In the genomic region with DNA sequence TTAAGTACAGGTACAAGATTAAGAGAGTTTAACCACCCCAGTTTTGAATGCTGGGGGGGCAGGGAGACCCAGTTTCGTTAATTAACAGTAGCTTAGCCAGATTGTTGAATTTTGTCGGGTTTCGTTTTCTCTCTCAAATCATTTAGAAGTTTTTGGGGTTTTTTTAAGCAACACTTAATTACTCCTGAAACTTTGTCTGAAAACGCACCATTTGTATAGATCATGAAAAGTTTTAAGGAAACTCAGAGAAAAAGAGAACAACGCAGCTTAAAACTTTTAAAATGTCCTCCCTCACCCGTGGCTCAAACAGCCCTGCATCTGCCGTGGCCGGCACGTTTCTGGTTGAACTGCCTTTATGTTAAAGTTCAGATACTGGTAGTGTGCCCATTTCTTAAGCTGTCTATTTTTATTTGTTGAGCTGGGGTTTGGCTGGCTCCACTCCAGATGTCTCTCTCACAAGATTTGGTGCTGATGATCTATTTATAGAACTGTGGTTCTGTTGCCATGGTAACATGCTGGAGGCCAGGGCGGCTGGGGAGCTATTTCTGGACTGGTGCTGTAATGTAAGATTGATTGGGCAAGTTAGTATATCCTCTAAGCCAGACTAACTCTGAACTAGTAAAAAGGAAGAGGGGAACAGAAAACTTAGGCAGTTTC, we compare ENCODE assay signal across 8 cellular contexts. TPM values are rescaled to one million over a fixed set of nuclear protein-coding genes. Genes with fewer than 3 reads are reported as not detected.
DNase-seq lines count a peak whose midpoint lies in the region; ATAC-seq and TF ChIP-seq lines count a peak whose summit lies in the region.

No MANE protein-coding gene starts in this region.

- intact Hi-C loops in Calu3 (cut with micrococcal nuclease; ENCODE audit: unreplicated experiment), result loop anchor here (5.0 kb wide), 2 partner anchors 35 to 80 kb away; no protein-coding TSS in a partner anchor
- intact Hi-C loops in tibial artery (cut with DNase I; ENCODE audit: low total_unique reads), result no loop called here

- peaks cover 57 to 70% (median 66%) of the 10 kb centered on the region in 3 donors for H3K36me3 ChIP-seq in tibial artery

- H3K4me1 Mint-ChIP-seq in Calu3 (ENCODE audit: low read depth, unreplicated experiment), result peaks cover 17% of the 10 kb centered on the region
- H3K4me1 Mint-ChIP-seq in natural killer cell treated with Interleukin-12 subunit alpha and Interleukin-12 subunit beta and Interleukin-15 and Interleukin-18, amount 100 ng/mL, for 72 hours (ENCODE audit: low read depth in 2 of 2), result peaks cover 48 to 49% of the 10 kb centered on the region in 2 donors

- no TSS peak for BruUV-seq in Calu3 (replicated peaks; lab: Mats Ljungman, UMichigan)

- peaks cover 5 to 59% (median 30%) of the 10 kb centered on the region in 4 donors for H3K4me1 ChIP-seq in tibial artery

- H3K27me3 ChIP-seq in tibial artery, result no peaks in the 10 kb centered on the region

- TF ChIP-seq CTCF in Calu3 (IDR thresholded peaks at IDR 0.05; ENCODE audit: unreplicated experiment) (no peak), tibial artery (IDR thresholded peaks at IDR 0.05) (no peak)

- peak overlapping the region; percentile 58 for H3K27ac Mint-ChIP-seq in Calu3 (ENCODE audit: unreplicated experiment)
- peak overlapping the region; percentile 92 to 99 for H3K27ac Mint-ChIP-seq in natural killer cell treated with Interleukin-12 subunit alpha and Interleukin-12 subunit beta and Interleukin-15 and Interleukin-18, amount 100 ng/mL, for 72 hours

- peak overlapping the region; percentile 80 to 84 for H3K27ac ChIP-seq in tibial artery

- H3K4me3 ChIP-seq in tibial artery, result peak overlapping the region; percentile 20 to 33

- no peaks in the 10 kb centered on the region for H3K9me3 Mint-ChIP-seq in Calu3 (ENCODE audit: low read depth, unreplicated experiment)
- no peaks in the 10 kb centered on the region for H3K9me3 Mint-ChIP-seq in natural killer cell treated with Interleukin-12 subunit alpha and Interleukin-12 subunit beta and Interleukin-15 and Interleukin-18, amount 100 ng/mL, for 72 hours

- CTCF ChIA-PET in Calu3 (lab: Charles Lee), result interaction anchor here (0.7 kb wide), 1 partner anchor 11 kb away, joined by 3 read pairs; no protein-coding TSS in a partner anchor

- ATAC-seq in GM19397 (IDR thresholded peaks at IDR 0.05; ENCODE audit: unreplicated experiment), result peak; percentile 85
- peak; percentile 66 for ATAC-seq in HG03457 (IDR thresholded peaks at IDR 0.05; ENCODE audit: unreplicated experiment)
- peak; percentile 89 to 93 for ATAC-seq in natural killer cell treated with Interleukin-12 subunit alpha and Interleukin-12 subunit beta and Interleukin-15 and Interleukin-18, amount 100 ng/mL, for 72 hours

- H3K4me3 Mint-ChIP-seq in Calu3 (ENCODE audit: low read depth, unreplicated experiment), result peak overlapping the region; percentile 5
- peak overlapping the region; percentile 89 for H3K4me3 Mint-ChIP-seq in natural killer cell treated with Interleukin-12 subunit alpha and Interleukin-12 subunit beta and Interleukin-15 and Interleukin-18, amount 100 ng/mL, for 72 hours

- no peaks in the 10 kb centered on the region for H3K9me3 ChIP-seq in tibial artery

- no peaks in the 10 kb centered on the region for H3K27me3 Mint-ChIP-seq in Calu3 (ENCODE audit: unreplicated experiment)
- H3K27me3 Mint-ChIP-seq in natural killer cell treated with Interleukin-12 subunit alpha and Interleukin-12 subunit beta and Interleukin-15 and Interleukin-18, amount 100 ng/mL, for 72 hours, result no peaks in the 10 kb centered on the region

- H3K36me3 Mint-ChIP-seq in Calu3 (ENCODE audit: insufficient read depth, unreplicated experiment), result peaks cover 100% of the 10 kb centered on the region
- peaks cover 45% of the 10 kb centered on the region for H3K36me3 Mint-ChIP-seq in natural killer cell treated with Interleukin-12 subunit alpha and Interleukin-12 subunit beta and Interleukin-15 and Interleukin-18, amount 100 ng/mL, for 72 hours

- peak; percentile 58 for DNase-seq in Calu3
- peak; percentile 95 to 99 for DNase-seq in NOMO-1 (lab: John Stamatoyannopoulos, UW; ENCODE audit: unreplicated experiment in 2 of 2)
- peak; percentile 18 for DNase-seq in activated T-cell treated with anti-CD3 and anti-CD28 coated beads for 48 hours (ENCODE audit: low read depth)
- peak; percentile 100 for DNase-seq in fibroblast of gingiva (ENCODE audit: low read depth)
- peak; percentile 83 for DNase-seq in natural killer cell treated with Interleukin-12 subunit alpha and Interleukin-12 subunit beta and Interleukin-15 and Interleukin-18, amount 100 ng/mL, for 72 hours (ENCODE audit: low spot score)
- DNase-seq in tibial artery, result peak; percentile 97

RNA-seq across cellular contexts. Expression of gene GNAS, which starts 55.1 kb away (rescaled TPM):
- total RNA-seq in Calu3 (2022), result 1,324 and 1,410 TPM in 2 replicates
- 100 to 1,000 TPM; 459 to 740 TPM for total RNA-seq in natural killer cell treated with Interleukin-12 subunit alpha and Interleukin-12 subunit beta and Interleukin-15 and Interleukin-18, amount 100 ng/mL, for 72 hours

RNA-seq across cellular contexts. Expression of gene GNAS-AS1, which starts 56.9 kb away (rescaled TPM):
- 0.59 TPM in 1 of 2 replicates, not detected in the other for total RNA-seq in Calu3 (2022)
- 1 to 10 TPM in 1 of 2 donors, under 1 TPM in 1; 0.29 to 4.7 TPM for total RNA-seq in natural killer cell treated with Interleukin-12 subunit alpha and Interleukin-12 subunit beta and Interleukin-15 and Interleukin-18, amount 100 ng/mL, for 72 hours

Comparison
In these comparisons a context has a peak if more than half of its experiments do, and no peak if none do; other contexts are left out.
1. Peak in every context shown above with its lines: DNase-seq, ATAC-seq, H3K4me3 ChIP-seq and H3K27ac ChIP-seq.
2. DNase-seq: peak in every context shown above with its lines; median percentile 100 in fibroblast of gingiva; 97 in NOMO-1; 97 in tibial artery; 83 in natural killer cell treated with Interleukin-12 subunit alpha and Interleukin-12 subunit beta and Interleukin-15 and Interleukin-18, amount 100 ng/mL, for 72 hours; 58 in Calu3; 18 in activated T-cell treated with anti-CD3 and anti-CD28 coated beads for 48 hours.